In genomic region chr1:41242645-41243171, GRCh38 we compare ENCODE assay signal across 8 cellular contexts. TPM values are rescaled to one million over a fixed set of nuclear protein-coding genes. Genes with fewer than 3 reads are reported as not detected.
A peak's percentile ranks its signal among the peaks of the same experiment; 100 is the strongest.
DNase-seq lines count a peak whose midpoint lies in the region; TF ChIP-seq lines count a peak whose summit lies in the region.

No MANE protein-coding gene starts in this region.

- H3K23ac ChIP-seq in mesendoderm (ENCODE audit: low read length): peak overlapping the region; percentile 2

- peak; percentile 32 for DNase-seq in activated naive CD4-positive, alpha-beta T cell treated with anti-CD3 and anti-CD28 coated beads, Interleukin-2, amount 10 ng/mL, durations not matched to agents 7 days and 5 days
- DNase-seq in activated naive CD4-positive, alpha-beta T cell (lab: John Stamatoyannopoulos, UW): no peak
- peak; percentile 22 for DNase-seq in MV-4-11 (lab: John Stamatoyannopoulos, UW)
- DNase-seq in breast epithelium (ENCODE audit: low spot score in 2 of 2): no peak
- peak; percentile 19 for DNase-seq in mesendoderm
- DNase-seq in stimulated activated CD4-positive, alpha-beta T cell treated with anti-CD3 and anti-CD28 coated beads, Interleukin-2, amount 100 ng/mL, for 48 hours: no peak
- DNase-seq in stimulated activated CD4-positive, alpha-beta T cell treated with anti-CD3 and anti-CD28 coated beads, Interleukin-15, amount 100 ng/mL, for 24 hours: no peak
- no peak for DNase-seq in DMS114 treated with DMSO at 0.1 percent for 48 hours (lab: John Stamatoyannopoulos, UW; ENCODE audit: unreplicated experiment)

- no peak overlapping the region for H2BK5ac ChIP-seq in mesendoderm (ENCODE audit: low read length)

- no peaks in the 10 kb centered on the region for H3K27me3 ChIP-seq in breast epithelium
- H3K27me3 ChIP-seq in mesendoderm (ENCODE audit: insufficient read depth, low read length, poor library complexity): peaks cover 3% of the 10 kb centered on the region

- H3K4ac ChIP-seq in mesendoderm (ENCODE audit: low read depth, low read length): peak overlapping the region; percentile 76

- H3K4me3 Mint-ChIP-seq in activated naive CD4-positive, alpha-beta T cell treated with anti-CD3 and anti-CD28 coated beads, Interleukin-2, amount 10 ng/mL, durations not matched to agents 7 days and 5 days: peak overlapping the region; percentile 75

- H3K27me3 Mint-ChIP-seq in activated naive CD4-positive, alpha-beta T cell treated with anti-CD3 and anti-CD28 coated beads, Interleukin-2, amount 10 ng/mL, durations not matched to agents 7 days and 5 days: peaks cover 4% of the 10 kb centered on the region

- H3K4me2 ChIP-seq in mesendoderm (ENCODE audit: low read length): peak overlapping the region; percentile 67

- H3K4me3 ChIP-seq in breast epithelium: peak overlapping the region; percentile 83 to 91 (median 85)
- H3K4me3 ChIP-seq in mesendoderm (ENCODE audit: low read length): peak overlapping the region; percentile 49

- H3K79me2 ChIP-seq in mesendoderm (ENCODE audit: control insufficient read depth, insufficient read depth, low read length): no peaks in the 10 kb centered on the region

- H3K27ac ChIP-seq in breast epithelium (peak overlapping the region; percentile 99), mesendoderm (ENCODE audit: low read depth, low read length) (no peak overlapping the region)

- peak overlapping the region; percentile 69 for H3K56ac ChIP-seq in mesendoderm (ENCODE audit: low read length)

- CTCF ChIA-PET in activated naive CD4-positive, alpha-beta T cell treated with anti-CD3 and anti-CD28 coated beads, Interleukin-2, amount 10 ng/mL, durations not matched to agents 7 days and 5 days (lab: Charles Lee): no interaction called here

- H2AK5ac ChIP-seq in mesendoderm (ENCODE audit: low read length): no peak overlapping the region

- no peak for TF ChIP-seq POLR2A in breast epithelium (IDR thresholded peaks at IDR 0.05)

- H4K5ac ChIP-seq in mesendoderm (ENCODE audit: low read length): no peak overlapping the region

- H4K8ac ChIP-seq in mesendoderm (ENCODE audit: low read depth, low read length): no peak overlapping the region

- peaks cover 43% of the 10 kb centered on the region for H3K4me1 Mint-ChIP-seq in activated naive CD4-positive, alpha-beta T cell treated with anti-CD3 and anti-CD28 coated beads, Interleukin-2, amount 10 ng/mL, durations not matched to agents 7 days and 5 days

- H3K18ac ChIP-seq in mesendoderm (ENCODE audit: low read length): peak overlapping the region; percentile 82

- intact Hi-C loops in breast epithelium (cut with DNase I; ENCODE audit: low total_unique reads): loop anchor here (5.0 kb wide), 1 partner anchor 1815 kb away; no protein-coding TSS in a partner anchor

- H3K9me3 Mint-ChIP-seq in activated naive CD4-positive, alpha-beta T cell treated with anti-CD3 and anti-CD28 coated beads, Interleukin-2, amount 10 ng/mL, durations not matched to agents 7 days and 5 days: no peaks in the 10 kb centered on the region

- H3K4me1 ChIP-seq in breast epithelium (no peaks in the 10 kb centered on the region), mesendoderm (ENCODE audit: control insufficient read depth, low read depth, low read length) (peaks cover 5% of the 10 kb centered on the region)

- no peak for TF ChIP-seq CTCF in breast epithelium (IDR thresholded peaks at IDR 0.05)

- no peaks in the 10 kb centered on the region for H3K36me3 Mint-ChIP-seq in activated naive CD4-positive, alpha-beta T cell treated with anti-CD3 and anti-CD28 coated beads, Interleukin-2, amount 10 ng/mL, durations not matched to agents 7 days and 5 days

- H3K27ac Mint-ChIP-seq in activated naive CD4-positive, alpha-beta T cell treated with anti-CD3 and anti-CD28 coated beads, Interleukin-2, amount 10 ng/mL, durations not matched to agents 7 days and 5 days: no peak overlapping the region

- H2BK120ac ChIP-seq in mesendoderm (ENCODE audit: low read depth, low read length): no peak overlapping the region

- no peak overlapping the region for H2BK15ac ChIP-seq in mesendoderm (replicated peaks; ENCODE audit: low read depth)

- H3K79me1 ChIP-seq in mesendoderm (ENCODE audit: low read length): peaks cover 2% of the 10 kb centered on the region

- no peaks in the 10 kb centered on the region for H3K9me3 ChIP-seq in breast epithelium

- no CpG with 5 or more reads among the region's 16 CpGs for WGBS in mesendoderm (ENCODE audit: extremely low coverage, insufficient coverage, low lambda C conversion rate)

- H3K9ac ChIP-seq in mesendoderm (ENCODE audit: low read length): peak overlapping the region; percentile 68

- H3K36me3 ChIP-seq in breast epithelium: no peaks in the 10 kb centered on the region
- H3K36me3 ChIP-seq in mesendoderm (ENCODE audit: control insufficient read depth, insufficient read depth, low read length): no peaks in the 10 kb centered on the region

RNA-seq across cellular contexts. Expression of gene SCMH1, which starts 0.6 kb away (rescaled TPM):
- total RNA-seq in breast epithelium: 10 to 100 TPM; 37.0 to 93.4 (median 53.4) TPM
- polyA plus RNA-seq in mesendoderm (2013, experiment 1 of 2): 6.0 TPM
- 6.1 TPM for polyA plus RNA-seq in mesendoderm (2013, experiment 2 of 2)

Comparison
In these comparisons a context has a peak if more than half of its experiments do, and no peak if none do; other contexts are left out.
1. DNase-seq: peak in activated naive CD4-positive, alpha-beta T cell treated with anti-CD3 and anti-CD28 coated beads, Interleukin-2, amount 10 ng/mL, durations not matched to agents 7 days and 5 days (single experiment), MV-4-11 (single experiment) and mesendoderm (single experiment); none in activated naive CD4-positive, alpha-beta T cell (0 of 4), breast epithelium (0 of 2), stimulated activated CD4-positive, alpha-beta T cell treated with anti-CD3 and anti-CD28 coated beads, Interleukin-2, amount 100 ng/mL, for 48 hours (0 of 2), stimulated activated CD4-positive, alpha-beta T cell treated with anti-CD3 and anti-CD28 coated beads, Interleukin-15, amount 100 ng/mL, for 24 hours (single experiment) and DMS114 treated with DMSO at 0.1 percent for 48 hours (single experiment).